ENCODE assay signal across 11 cellular contexts in genomic region chr9:132166599-132166998, GRCh38. TPM values are rescaled to one million over a fixed set of nuclear protein-coding genes. Genes with fewer than 3 reads are reported as not detected.
DNase-seq lines count a peak whose midpoint lies in the region; ATAC-seq and TF ChIP-seq lines count a peak whose summit lies in the region.
"Had no signal": no experiment of that assay in that cellular context is flagged by ENCODE, and none has a peak within 500 bp of the region (broad histone marks: within the 10 kb centered on the region; RNA-seq: fewer than 3 reads in every experiment).

No MANE protein-coding gene starts in this region.

- intact Hi-C loops in adrenal gland (cut with DNase I): loop anchor here (5.0 to 10.0 kb wide), 3 partner anchors 71 to 762 kb away; no protein-coding TSS in a partner anchor

- H4K20me1 ChIP-seq in BLaER1: peaks cover 92% of the 10 kb centered on the region

- peaks cover 32% of the 10 kb centered on the region for H3K36me3 ChIP-seq in BLaER1
- H3K36me3 ChIP-seq in WERI-Rb-1: peaks cover 68% of the 10 kb centered on the region
- H3K36me3 ChIP-seq in adrenal gland (replicated peaks in 1 of 2): no peaks in the 10 kb centered on the region

- H3K27ac ChIP-seq in BLaER1 (no peak overlapping the region), WERI-Rb-1 (peak overlapping the region; percentile 52), adrenal gland (no peak overlapping the region)
- H3K27ac ChIP-seq: neutrophil had no signal

- DNase-seq in WERI-Rb-1 (peak; percentile 86), islet precursor cell (peak; percentile 73), NCI-H526 (lab: John Stamatoyannopoulos, UW) (no peak), adrenal gland (no peak)
- DNase-seq: activated CD4-positive, alpha-beta T cell treated with anti-CD3 and anti-CD28 coated beads, Interleukin-2, amount 50 U/mL, for 4 hours; cerebellar nuclear complex had no signal

- peak overlapping the region; percentile 8; the same call in 1 of the 2 replicates for H3K4me2 ChIP-seq in BLaER1

- 62 to 84% (median 77%) methylated on average over 11 to 19 of the region's 19 CpGs for WGBS in adrenal gland, 4 donors

- H3K4me1 ChIP-seq in BLaER1 (peaks cover 54% of the 10 kb centered on the region), adrenal gland (replicated peaks in 1 of 2) (peaks cover 19 to 31% of the 10 kb centered on the region in 2 donors)

- no peak overlapping the region for H3K9ac ChIP-seq in BLaER1

- peak; percentile 34; the same call in 1 of the 3 replicates for TF ChIP-seq CTCF in GM12872 (IDR thresholded peaks at IDR 0.05; ENCODE audit: insufficient read depth, low read depth, low read length)
- peak; percentile 88 for TF ChIP-seq CTCF in WERI-Rb-1 (IDR thresholded peaks at IDR 0.05; ENCODE audit: low read depth, low read length)
- TF ChIP-seq CTCF in adrenal gland (IDR thresholded peaks at IDR 0.05): no peak

- no peak for TF ChIP-seq POLR2A in adrenal gland (IDR thresholded peaks at IDR 0.05)

- H3K9me3 ChIP-seq in BLaER1: no peaks in the 10 kb centered on the region
- H3K9me3 ChIP-seq in WERI-Rb-1 (ENCODE audit: severe bottlenecking): no peaks in the 10 kb centered on the region
- no peaks in the 10 kb centered on the region for H3K9me3 ChIP-seq in adrenal gland (replicated peaks in 1 of 3)
- H3K9me3 ChIP-seq: neutrophil had no signal

- H3K4me3 ChIP-seq in BLaER1 (no peak overlapping the region), WERI-Rb-1 (ENCODE audit: low read depth, low read length) (no peak overlapping the region), adrenal gland (no peak overlapping the region)

- no peak for ATAC-seq in HG03139 (IDR thresholded peaks at IDR 0.05; ENCODE audit: unreplicated experiment)
- ATAC-seq in HG03442 (IDR thresholded peaks at IDR 0.05; ENCODE audit: unreplicated experiment): no peak

- peaks cover 53% of the 10 kb centered on the region for H3K27me3 ChIP-seq in BLaER1
- no peaks in the 10 kb centered on the region for H3K27me3 ChIP-seq in WERI-Rb-1 (ENCODE audit: insufficient read depth, low read depth, severe bottlenecking)
- H3K27me3 ChIP-seq in adrenal gland: peaks cover 17% of the 10 kb centered on the region

RNA-seq across cellular contexts. Expression of gene NTNG2, which starts 4.7 kb away (rescaled TPM):
- 10 to 100 TPM in 4 of 8 donors, 1 to 10 TPM in 4; 1.1 to 21.6 (median 10.4) TPM for total RNA-seq in adrenal gland
- 1 to 10 TPM in 2 of 3 donors, under 1 TPM in 1; 0.37 to 6.0 (median 2.2) TPM for polyA plus RNA-seq in adrenal gland

Comparison
In these comparisons a context has a peak if more than half of its experiments do, and no peak if none do; other contexts are left out.
1. CTCF ChIP-seq: peak in GM12872 (single experiment) and WERI-Rb-1 (single experiment); none in adrenal gland (0 of 6).
2. DNase-seq: peak in WERI-Rb-1 (single experiment) and islet precursor cell (single experiment); none in NCI-H526 (0 of 2) and adrenal gland (0 of 7).